In genomic region chr9:136866898-136867421, GRCh38 we compare ENCODE assay signal across 8 cellular contexts. TPM values are rescaled to one million over a fixed set of nuclear protein-coding genes. Genes with fewer than 3 reads are reported as not detected.
DNase-seq lines count a peak whose midpoint lies in the region; ATAC-seq, FAIRE-seq and TF ChIP-seq lines count a peak whose summit lies in the region.
"Not testable (repeated sequence)": the region's sequence is repeated elsewhere in the genome, so short reads cannot be mapped to it uniquely, and the experiment has no call there.

No MANE protein-coding gene starts in this region.

- ATAC-seq in T-helper 17 cell; HepG2; thoracic aorta (ENCODE audit: insufficient number of reproducible peaks, low FRiP score, low read depth): not testable (repeated sequence)

- WGBS in HUES64: 94% methylated on average over 26 of the region's 29 CpGs
- 80 to 81% methylated on average over 29 of the region's 29 CpGs for WGBS in esophagus, 2 donors
- WGBS in HepG2 (ENCODE audit: low lambda C conversion rate): 46% methylated on average over 29 of the region's 29 CpGs

- H3K4me3 Mint-ChIP-seq in T-helper 17 cell (peak overlapping the region; percentile 70), osteocyte (ENCODE audit: unreplicated experiment) (peak overlapping the region; percentile 66)

- CTCF ChIA-PET in HepG2 (lab: Yijun Ruan, JAX; ENCODE audit: low intra/inter-chr PET ratio, low total read pairs): not testable (repeated sequence)

- in situ Hi-C loops in HepG2 (cut with HindIII; ENCODE audit: extremely low pct_ligation_motif_present, low pct_unique_long_range_greater_than_20kb): not testable (repeated sequence)

- not testable (repeated sequence) for H3K27me3 Mint-ChIP-seq in T-helper 17 cell; osteocyte (ENCODE audit: unreplicated experiment)

- peak overlapping the region; percentile 74 to 99 (median 85) for H3K4me2 ChIP-seq in BLaER1 treated with 17β-estradiol and CSF1 and Interleukin-3, amounts not matched to agents 10 nM and 100 nM
- peak overlapping the region; percentile 59 for H3K4me2 ChIP-seq in HepG2 (ENCODE audit: low read depth, low read length)

- H3K4me3 ChIP-seq in BLaER1 treated with 17β-estradiol and CSF1 and Interleukin-3, amounts not matched to agents 10 nM and 100 nM: peak overlapping the region; percentile 76 to 88 (median 78)
- peak overlapping the region; percentile 54 for H3K4me3 ChIP-seq in HUES64 (ENCODE audit: low read length)
- H3K4me3 ChIP-seq in ascending aorta: peak overlapping the region; percentile 81 to 97
- peak overlapping the region; percentile 74 to 98 for H3K4me3 ChIP-seq in esophagus (ENCODE audit: low read depth in 1 of 2, low read length in 2 of 2)
- peak overlapping the region; percentile 57 to 87 (median 68) for H3K4me3 ChIP-seq in HepG2 (replicated peaks in 1 of 3; ENCODE audit: insufficient read depth in 1 of 3, low read depth in 2 of 3, low read length in 3 of 3)
- peak overlapping the region; percentile 98 for H3K4me3 ChIP-seq in thoracic aorta

- peak overlapping the region; percentile 87 to 97 (median 92) for H3K9ac ChIP-seq in BLaER1 treated with 17β-estradiol and CSF1 and Interleukin-3, amounts not matched to agents 10 nM and 100 nM
- H3K9ac ChIP-seq in HUES64 (ENCODE audit: low read depth, low read length): not testable (repeated sequence)
- peak overlapping the region; percentile 90 for H3K9ac ChIP-seq in HepG2 (ENCODE audit: insufficient read depth, low read depth, low read length)

- H3K79me2 ChIP-seq in HepG2 (ENCODE audit: insufficient read depth, low read length): peaks cover 20% of the 10 kb centered on the region

- not testable (repeated sequence) for TF ChIP-seq RAD21 in HepG2 (CRISPR knock-in tag; IDR thresholded peaks at IDR 0.05)

- peaks cover 6 to 52% (median 38%) of the 10 kb centered on the region in 11 experiments for H3K9me3 ChIP-seq in BLaER1 treated with 17β-estradiol and CSF1 and Interleukin-3, amounts not matched to agents 10 nM and 100 nM (replicated peaks in 1 of 11)
- H3K9me3 ChIP-seq in HUES64 (ENCODE audit: insufficient read depth, low read depth, low read length); T-helper 17 cell (ENCODE audit: control insufficient read depth, low read length, poor library complexity, severe bottlenecking); ascending aorta; esophagus (ENCODE audit: control insufficient read depth in 2 of 2, insufficient read depth in 1 of 2, low read depth in 1 of 2, low read length in 1 of 2); HepG2 (ENCODE audit: low read length); thoracic aorta: not testable (repeated sequence)

- not testable (repeated sequence) for BruUV-seq in HepG2 (replicated peaks; lab: Mats Ljungman, UMichigan)

- not testable (repeated sequence) for TF ChIP-seq CTCF in ascending aorta (IDR thresholded peaks at IDR 0.05); HepG2 (CRISPR knock-in tag; IDR thresholded peaks at IDR 0.05); osteocyte (IDR thresholded peaks at IDR 0.05); thoracic aorta (IDR thresholded peaks at IDR 0.05)

- H3K27me3 ChIP-seq in BLaER1 treated with 17β-estradiol and CSF1 and Interleukin-3, amounts not matched to agents 10 nM and 100 nM; HUES64 (ENCODE audit: insufficient read depth, low read length); ascending aorta; esophagus (ENCODE audit: control insufficient read depth in 1 of 2, insufficient read depth in 2 of 2, low read length in 2 of 2); HepG2 (ENCODE audit: control insufficient read depth in 1 of 2, insufficient read depth in 2 of 2, low read length in 2 of 2); thoracic aorta (replicated peaks; ENCODE audit: insufficient read depth): not testable (repeated sequence)

- not testable (repeated sequence) for H2AFZ ChIP-seq in HepG2 (ENCODE audit: low read length)

- not testable (repeated sequence) for TF ChIP-seq EP300 in HepG2 (IDR thresholded peaks at IDR 0.05; ENCODE audit: low read depth in 2 of 2, low read length in 2 of 2); HepG2 (CRISPR knock-in tag; IDR thresholded peaks at IDR 0.05; ENCODE audit: borderline replicate concordance)

- FAIRE-seq in HepG2 (lab: Jason Lieb, UNC): not testable (repeated sequence)

- peaks cover 23 to 38% (median 29%) of the 10 kb centered on the region in 10 experiments for H3K4me1 ChIP-seq in BLaER1 treated with 17β-estradiol and CSF1 and Interleukin-3, amounts not matched to agents 10 nM and 100 nM
- H3K4me1 ChIP-seq in HUES64 (ENCODE audit: insufficient read depth, low read length); esophagus (ENCODE audit: control insufficient read depth in 2 of 2, insufficient read depth in 2 of 2, low read length in 1 of 2): not testable (repeated sequence)
- H3K4me1 ChIP-seq in ascending aorta (peaks cover 5 to 15% of the 10 kb centered on the region in 2 donors), HepG2 (ENCODE audit: insufficient read depth, low read length) (peaks cover 33% of the 10 kb centered on the region), thoracic aorta (ENCODE audit: control insufficient read depth in 1 of 2, low read depth in 2 of 2) (peaks cover 14 to 29% of the 10 kb centered on the region in 2 donors)

- H3K36me3 Mint-ChIP-seq in T-helper 17 cell (ENCODE audit: low read depth): not testable (repeated sequence)
- peaks cover 11% of the 10 kb centered on the region for H3K36me3 Mint-ChIP-seq in osteocyte (ENCODE audit: unreplicated experiment)

- not testable (repeated sequence) for H3K27ac Mint-ChIP-seq in T-helper 17 cell; osteocyte (ENCODE audit: unreplicated experiment)

- peaks cover 23 to 36% (median 35%) of the 10 kb centered on the region in 11 experiments; a peak in 20 of 22 replicates for H4K20me1 ChIP-seq in BLaER1 treated with 17β-estradiol and CSF1 and Interleukin-3, amounts not matched to agents 10 nM and 100 nM
- not testable (repeated sequence) for H4K20me1 ChIP-seq in HepG2 (ENCODE audit: insufficient read depth, low read length)

- DNase-seq in T-helper 17 cell; ascending aorta (ENCODE audit: low spot score in 2 of 2); HepG2 (ENCODE audit: low spot score); osteocyte (ENCODE audit: extremely low spot score, unreplicated experiment); thoracic aorta (ENCODE audit: low spot score): not testable (repeated sequence)

- POLR2A ChIA-PET in HepG2 (lab: Yijun Ruan, JAX): interaction anchor here (1.1 kb wide), 1 partner anchor 15 kb away, joined by 3 read pairs; no protein-coding TSS in a partner anchor

- not testable (repeated sequence) for H3K9me3 Mint-ChIP-seq in osteocyte (ENCODE audit: unreplicated experiment)

- intact Hi-C loops in ascending aorta (cut with DNase I): loop anchor here (1.0 kb wide), 3 partner anchors 18 to 77 kb away; partner anchors contain the start of genes FBXW5, PHPT1 and TRAF2
- intact Hi-C loops in HepG2 (cut with micrococcal nuclease; ENCODE audit: unreplicated experiment): not testable (repeated sequence)

- not testable (repeated sequence) for TF ChIP-seq POLR2A in HepG2 (IDR thresholded peaks at IDR 0.05; ENCODE audit: insufficient read depth in 1 of 2, low read depth in 2 of 2, low read length in 2 of 2)

- peaks cover 25 to 45% (median 31%) of the 10 kb centered on the region in 11 experiments for H3K36me3 ChIP-seq in BLaER1 treated with 17β-estradiol and CSF1 and Interleukin-3, amounts not matched to agents 10 nM and 100 nM
- H3K36me3 ChIP-seq in HUES64 (ENCODE audit: insufficient read depth, low read length) (peaks cover 25% of the 10 kb centered on the region), ascending aorta (peaks cover 18 to 21% of the 10 kb centered on the region in 2 donors), esophagus (ENCODE audit: control insufficient read depth in 2 of 2, insufficient read depth in 2 of 2, low read length in 1 of 2) (peaks cover 9 to 19% of the 10 kb centered on the region in 2 donors), HepG2 (replicated peaks in 1 of 2; ENCODE audit: control insufficient read depth in 1 of 2, insufficient read depth in 2 of 2, low read length in 2 of 2) (peaks cover 11 to 23% of the 10 kb centered on the region in 2 experiments), thoracic aorta (peaks cover 16% of the 10 kb centered on the region)

- H3K4me1 Mint-ChIP-seq in T-helper 17 cell: not testable (repeated sequence)
- peaks cover 12% of the 10 kb centered on the region for H3K4me1 Mint-ChIP-seq in osteocyte (ENCODE audit: unreplicated experiment)

- peak overlapping the region; percentile 83 to 94 (median 93); a peak in 21 of 22 replicates for H3K27ac ChIP-seq in BLaER1 treated with 17β-estradiol and CSF1 and Interleukin-3, amounts not matched to agents 10 nM and 100 nM
- not testable (repeated sequence) for H3K27ac ChIP-seq in HUES64 (ENCODE audit: low read depth, low read length); esophagus (ENCODE audit: low read depth in 2 of 2, low read length in 1 of 2); thoracic aorta
- H3K27ac ChIP-seq in ascending aorta (peak overlapping the region; percentile 61 to 71), HepG2 (ENCODE audit: extremely low read length, insufficient read depth, low read length) (peak overlapping the region; percentile 50)

RNA-seq across cellular contexts. Expression of gene EDF1, which starts 0.9 kb away (rescaled TPM):
- 222 TPM for polyA plus RNA-seq in HUES64 (2013, experiment 1 of 2)
- polyA plus RNA-seq in HUES64 (2013, experiment 2 of 2): 217 TPM
- total RNA-seq in T-helper 17 cell: 100 to 1,000 TPM; 212 to 224 TPM
- total RNA-seq in ascending aorta: 140 TPM
- 100 to 1,000 TPM; 445 to 637 TPM for polyA plus RNA-seq in esophagus
- total RNA-seq in HepG2 (2016; rRNA removed; fragmentation: Illumina TruSeq; extraction: Trizol): 379 and 474 TPM in 2 replicates
- 152 and 180 TPM in 2 replicates for total RNA-seq in HepG2 (2016; cell fraction: cytosol; rRNA removed; fragmentation: Illumina TruSeq; extraction: Trizol; ENCODE audit: low read depth)
- total RNA-seq in HepG2 (2016; cell fraction: insoluble cytoplasmic fraction; rRNA removed; fragmentation: Illumina TruSeq; extraction: Trizol): 390 and 529 TPM in 2 replicates
- total RNA-seq in HepG2 (2016; cell fraction: membrane; rRNA removed; fragmentation: Illumina TruSeq; extraction: Trizol): 186 and 193 TPM in 2 replicates
- 157 and 160 TPM in 2 replicates for total RNA-seq in HepG2 (2016; cell fraction: nucleus; rRNA removed; fragmentation: Illumina TruSeq; extraction: Trizol)
- polyA plus RNA-seq in HepG2 (2011; rRNA removed): 235 and 269 TPM in 2 replicates
- polyA plus RNA-seq in HepG2 (2011; cell fraction: cytosol; rRNA removed): 392 and 430 TPM in 2 replicates
- polyA plus RNA-seq in HepG2 (2011; cell fraction: nucleus; rRNA removed): 129 and 177 TPM in 2 replicates
- polyA plus RNA-seq in HepG2 (2012): 257 and 326 TPM in 2 replicates
- 191 and 202 TPM in 2 replicates for polyA plus RNA-seq in HepG2 (2016; cell fraction: cytosol; fragmentation: Illumina TruSeq; extraction: Trizol; ENCODE audit: low read depth)
- 553 and 620 TPM in 2 replicates for polyA plus RNA-seq in HepG2 (2016; cell fraction: insoluble cytoplasmic fraction; fragmentation: Illumina TruSeq; extraction: Trizol; ENCODE audit: low read depth)
- polyA plus RNA-seq in HepG2 (2016; cell fraction: membrane; fragmentation: Illumina TruSeq; extraction: Trizol; ENCODE audit: low read depth): 198 and 200 TPM in 2 replicates
- polyA plus RNA-seq in HepG2 (2016; cell fraction: nucleus; fragmentation: Illumina TruSeq; extraction: Trizol; ENCODE audit: insufficient read depth, low read depth): 307 and 322 TPM in 2 replicates
- 34.3 and 99.7 TPM in 2 replicates for polyA minus RNA-seq in HepG2 (2011; rRNA and poly(A)+ RNA removed; ENCODE audit: low replicate concordance)
- 87.8 and 91.0 TPM in 2 replicates for polyA minus RNA-seq in HepG2 (2011; cell fraction: cytosol; rRNA and poly(A)+ RNA removed)
- 84.2 and 94.6 TPM in 2 replicates for polyA minus RNA-seq in HepG2 (2011; cell fraction: nucleus; rRNA and poly(A)+ RNA removed)
- 338 and 342 TPM in 2 replicates for total RNA-seq in osteocyte
- total RNA-seq in thoracic aorta: 100 to 1,000 TPM; 200 to 240 TPM

RNA-seq across cellular contexts. Expression of gene MAMDC4, which starts 14.8 kb away (rescaled TPM):
- polyA plus RNA-seq in HUES64 (2013, experiment 1 of 2): 3.5 TPM
- 2.5 TPM for polyA plus RNA-seq in HUES64 (2013, experiment 2 of 2)
- total RNA-seq in T-helper 17 cell (1 to 10 TPM; 3.4 TPM), ascending aorta (5.0 TPM), HepG2 (2016; rRNA removed; fragmentation: Illumina TruSeq; extraction: Trizol) (1.2 and 6.0 TPM in 2 replicates), osteocyte (7.4 and 9.4 TPM in 2 replicates), thoracic aorta (1 to 10 TPM; 1.8 to 2.8 TPM)
- polyA plus RNA-seq in esophagus (10 to 100 TPM in 1 of 2 donors, 1 to 10 TPM in 1; 3.9 to 11.5 TPM), HepG2 (2011; rRNA removed) (6.8 and 7.9 TPM in 2 replicates)
- total RNA-seq in HepG2 (2016; cell fraction: cytosol; rRNA removed; fragmentation: Illumina TruSeq; extraction: Trizol; ENCODE audit: low read depth): 1.7 and 2.2 TPM in 2 replicates
- total RNA-seq in HepG2 (2016; cell fraction: insoluble cytoplasmic fraction; rRNA removed; fragmentation: Illumina TruSeq; extraction: Trizol): 1.0 and 7.5 TPM in 2 replicates
- total RNA-seq in HepG2 (2016; cell fraction: membrane; rRNA removed; fragmentation: Illumina TruSeq; extraction: Trizol): 0.83 and 1.1 TPM in 2 replicates
- 7.7 and 10.7 TPM in 2 replicates for total RNA-seq in HepG2 (2016; cell fraction: nucleus; rRNA removed; fragmentation: Illumina TruSeq; extraction: Trizol)
- 1.2 and 2.6 TPM in 2 replicates for polyA plus RNA-seq in HepG2 (2011; cell fraction: cytosol; rRNA removed)
- polyA plus RNA-seq in HepG2 (2011; cell fraction: nucleus; rRNA removed): 170 and 232 TPM in 2 replicates
- 6.5 and 6.7 TPM in 2 replicates for polyA plus RNA-seq in HepG2 (2012)
- 0.48 and 0.49 TPM in 2 replicates for polyA plus RNA-seq in HepG2 (2016; cell fraction: cytosol; fragmentation: Illumina TruSeq; extraction: Trizol; ENCODE audit: low read depth)
- 1.2 and 1.3 TPM in 2 replicates for polyA plus RNA-seq in HepG2 (2016; cell fraction: insoluble cytoplasmic fraction; fragmentation: Illumina TruSeq; extraction: Trizol; ENCODE audit: low read depth)
- 0.57 and 0.68 TPM in 2 replicates for polyA plus RNA-seq in HepG2 (2016; cell fraction: membrane; fragmentation: Illumina TruSeq; extraction: Trizol; ENCODE audit: low read depth)
- polyA plus RNA-seq in HepG2 (2016; cell fraction: nucleus; fragmentation: Illumina TruSeq; extraction: Trizol; ENCODE audit: insufficient read depth, low read depth): 32.1 and 33.9 TPM in 2 replicates
- polyA minus RNA-seq in HepG2 (2011; rRNA and poly(A)+ RNA removed; ENCODE audit: low replicate concordance): 0.96 and 2.4 TPM in 2 replicates
- 0.69 and 1.2 TPM in 2 replicates for polyA minus RNA-seq in HepG2 (2011; cell fraction: cytosol; rRNA and poly(A)+ RNA removed)
- polyA minus RNA-seq in HepG2 (2011; cell fraction: nucleus; rRNA and poly(A)+ RNA removed): 8.8 and 10.9 TPM in 2 replicates

RNA-seq across cellular contexts. Expression of gene PHPT1, which starts 17.8 kb away (rescaled TPM):
- polyA plus RNA-seq in HUES64 (2013, experiment 1 of 2): 113 TPM
- 129 TPM for polyA plus RNA-seq in HUES64 (2013, experiment 2 of 2)
- total RNA-seq in T-helper 17 cell (10 to 100 TPM; 33.8 to 36.2 TPM), ascending aorta (108 TPM), HepG2 (2016; rRNA removed; fragmentation: Illumina TruSeq; extraction: Trizol) (155 and 192 TPM in 2 replicates), osteocyte (131 and 142 TPM in 2 replicates), thoracic aorta (10 to 100 TPM; 37.5 to 92.1 TPM)
- polyA plus RNA-seq in esophagus (100 to 1,000 TPM in 1 of 2 donors, 10 to 100 TPM in 1; 83.1 to 101 TPM), HepG2 (2011; rRNA removed) (184 and 189 TPM in 2 replicates)
- total RNA-seq in HepG2 (2016; cell fraction: cytosol; rRNA removed; fragmentation: Illumina TruSeq; extraction: Trizol; ENCODE audit: low read depth): 102 and 115 TPM in 2 replicates
- 166 and 201 TPM in 2 replicates for total RNA-seq in HepG2 (2016; cell fraction: insoluble cytoplasmic fraction; rRNA removed; fragmentation: Illumina TruSeq; extraction: Trizol)
- total RNA-seq in HepG2 (2016; cell fraction: membrane; rRNA removed; fragmentation: Illumina TruSeq; extraction: Trizol): 119 and 147 TPM in 2 replicates
- 76.8 and 86.8 TPM in 2 replicates for total RNA-seq in HepG2 (2016; cell fraction: nucleus; rRNA removed; fragmentation: Illumina TruSeq; extraction: Trizol)
- polyA plus RNA-seq in HepG2 (2011; cell fraction: cytosol; rRNA removed): 184 and 289 TPM in 2 replicates
- 352 and 483 TPM in 2 replicates for polyA plus RNA-seq in HepG2 (2011; cell fraction: nucleus; rRNA removed)
- polyA plus RNA-seq in HepG2 (2012): 109 and 121 TPM in 2 replicates
- polyA plus RNA-seq in HepG2 (2016; cell fraction: cytosol; fragmentation: Illumina TruSeq; extraction: Trizol; ENCODE audit: low read depth): 97.4 and 122 TPM in 2 replicates
- 136 and 146 TPM in 2 replicates for polyA plus RNA-seq in HepG2 (2016; cell fraction: insoluble cytoplasmic fraction; fragmentation: Illumina TruSeq; extraction: Trizol; ENCODE audit: low read depth)
- 95.2 and 109 TPM in 2 replicates for polyA plus RNA-seq in HepG2 (2016; cell fraction: membrane; fragmentation: Illumina TruSeq; extraction: Trizol; ENCODE audit: low read depth)
- 167 and 176 TPM in 2 replicates for polyA plus RNA-seq in HepG2 (2016; cell fraction: nucleus; fragmentation: Illumina TruSeq; extraction: Trizol; ENCODE audit: insufficient read depth, low read depth)
- polyA minus RNA-seq in HepG2 (2011; rRNA and poly(A)+ RNA removed; ENCODE audit: low replicate concordance): 32.0 and 34.3 TPM in 2 replicates
- polyA minus RNA-seq in HepG2 (2011; cell fraction: cytosol; rRNA and poly(A)+ RNA removed): 21.5 and 26.7 TPM in 2 replicates
- polyA minus RNA-seq in HepG2 (2011; cell fraction: nucleus; rRNA and poly(A)+ RNA removed): 33.4 and 39.9 TPM in 2 replicates

RNA-seq across cellular contexts. Expression of gene TRAF2, which starts 19.4 kb away (rescaled TPM):
- polyA plus RNA-seq in HUES64 (2013, experiment 1 of 2): 26.4 TPM
- polyA plus RNA-seq in HUES64 (2013, experiment 2 of 2): 26.9 TPM
- total RNA-seq in T-helper 17 cell (10 to 100 TPM; 20.8 to 21.4 TPM), ascending aorta (4.4 TPM), HepG2 (2016; rRNA removed; fragmentation: Illumina TruSeq; extraction: Trizol) (13.4 and 13.6 TPM in 2 replicates), osteocyte (12.2 and 14.4 TPM in 2 replicates), thoracic aorta (10 to 100 TPM; 11.6 to 12.9 TPM)
- polyA plus RNA-seq in esophagus (10 to 100 TPM; 11.0 to 16.6 TPM), HepG2 (2011; rRNA removed) (12.4 and 15.5 TPM in 2 replicates)
- total RNA-seq in HepG2 (2016; cell fraction: cytosol; rRNA removed; fragmentation: Illumina TruSeq; extraction: Trizol; ENCODE audit: low read depth): 2.6 and 2.9 TPM in 2 replicates
- total RNA-seq in HepG2 (2016; cell fraction: insoluble cytoplasmic fraction; rRNA removed; fragmentation: Illumina TruSeq; extraction: Trizol): 12.1 and 13.9 TPM in 2 replicates
- 4.8 and 6.0 TPM in 2 replicates for total RNA-seq in HepG2 (2016; cell fraction: membrane; rRNA removed; fragmentation: Illumina TruSeq; extraction: Trizol)
- 10.7 and 13.3 TPM in 2 replicates for total RNA-seq in HepG2 (2016; cell fraction: nucleus; rRNA removed; fragmentation: Illumina TruSeq; extraction: Trizol)
- 8.6 and 12.5 TPM in 2 replicates for polyA plus RNA-seq in HepG2 (2011; cell fraction: cytosol; rRNA removed)
- 30.8 and 35.5 TPM in 2 replicates for polyA plus RNA-seq in HepG2 (2011; cell fraction: nucleus; rRNA removed)
- polyA plus RNA-seq in HepG2 (2012): 7.0 and 8.7 TPM in 2 replicates
- polyA plus RNA-seq in HepG2 (2016; cell fraction: cytosol; fragmentation: Illumina TruSeq; extraction: Trizol; ENCODE audit: low read depth): 1.7 and 2.3 TPM in 2 replicates
- polyA plus RNA-seq in HepG2 (2016; cell fraction: insoluble cytoplasmic fraction; fragmentation: Illumina TruSeq; extraction: Trizol; ENCODE audit: low read depth): 11.2 and 13.9 TPM in 2 replicates
- 3.5 and 4.0 TPM in 2 replicates for polyA plus RNA-seq in HepG2 (2016; cell fraction: membrane; fragmentation: Illumina TruSeq; extraction: Trizol; ENCODE audit: low read depth)
- polyA plus RNA-seq in HepG2 (2016; cell fraction: nucleus; fragmentation: Illumina TruSeq; extraction: Trizol; ENCODE audit: insufficient read depth, low read depth): 24.7 and 26.6 TPM in 2 replicates
- 25.6 and 44.8 TPM in 2 replicates for polyA minus RNA-seq in HepG2 (2011; rRNA and poly(A)+ RNA removed; ENCODE audit: low replicate concordance)
- polyA minus RNA-seq in HepG2 (2011; cell fraction: cytosol; rRNA and poly(A)+ RNA removed): 10.1 and 12.2 TPM in 2 replicates
- 13.0 and 15.2 TPM in 2 replicates for polyA minus RNA-seq in HepG2 (2011; cell fraction: nucleus; rRNA and poly(A)+ RNA removed)

RNA-seq across cellular contexts. Expression of gene AJM1, which starts 24.7 kb away (rescaled TPM):
- 0.70 TPM for polyA plus RNA-seq in HUES64 (2013, experiment 1 of 2)
- 0.51 TPM for polyA plus RNA-seq in HUES64 (2013, experiment 2 of 2)
- total RNA-seq in T-helper 17 cell (1 to 10 TPM; 2.9 to 3.7 TPM), ascending aorta (5.9 TPM), HepG2 (2016; rRNA removed; fragmentation: Illumina TruSeq; extraction: Trizol) (0.48 and 1.1 TPM in 2 replicates), osteocyte (4.4 and 4.5 TPM in 2 replicates), thoracic aorta (1 to 10 TPM; 7.3 to 9.2 TPM)
- polyA plus RNA-seq in esophagus (1 to 10 TPM; 1.9 to 3.7 TPM), HepG2 (2011; rRNA removed) (1.2 and 1.4 TPM in 2 replicates)
- total RNA-seq in HepG2 (2016; cell fraction: cytosol; rRNA removed; fragmentation: Illumina TruSeq; extraction: Trizol; ENCODE audit: low read depth): 0.61 and 0.71 TPM in 2 replicates
- total RNA-seq in HepG2 (2016; cell fraction: insoluble cytoplasmic fraction; rRNA removed; fragmentation: Illumina TruSeq; extraction: Trizol): 0.30 and 1.00 TPM in 2 replicates
- 0.59 and 0.90 TPM in 2 replicates for total RNA-seq in HepG2 (2016; cell fraction: membrane; rRNA removed; fragmentation: Illumina TruSeq; extraction: Trizol)
- total RNA-seq in HepG2 (2016; cell fraction: nucleus; rRNA removed; fragmentation: Illumina TruSeq; extraction: Trizol): 1.0 TPM in 2 replicates
- 0.45 and 0.97 TPM in 2 replicates for polyA plus RNA-seq in HepG2 (2011; cell fraction: cytosol; rRNA removed)
- polyA plus RNA-seq in HepG2 (2011; cell fraction: nucleus; rRNA removed): 22.1 and 27.9 TPM in 2 replicates
- polyA plus RNA-seq in HepG2 (2012): 2.2 TPM in 2 replicates
- polyA plus RNA-seq in HepG2 (2016; cell fraction: cytosol; fragmentation: Illumina TruSeq; extraction: Trizol; ENCODE audit: low read depth): 0.40 and 0.78 TPM in 2 replicates
- polyA plus RNA-seq in HepG2 (2016; cell fraction: insoluble cytoplasmic fraction; fragmentation: Illumina TruSeq; extraction: Trizol; ENCODE audit: low read depth): 0.61 and 0.74 TPM in 2 replicates
- 0.52 and 0.76 TPM in 2 replicates for polyA plus RNA-seq in HepG2 (2016; cell fraction: membrane; fragmentation: Illumina TruSeq; extraction: Trizol; ENCODE audit: low read depth)
- polyA plus RNA-seq in HepG2 (2016; cell fraction: nucleus; fragmentation: Illumina TruSeq; extraction: Trizol; ENCODE audit: insufficient read depth, low read depth): 4.1 and 4.6 TPM in 2 replicates
- polyA minus RNA-seq in HepG2 (2011; rRNA and poly(A)+ RNA removed; ENCODE audit: low replicate concordance): 0.77 and 1.1 TPM in 2 replicates
- polyA minus RNA-seq in HepG2 (2011; cell fraction: cytosol; rRNA and poly(A)+ RNA removed): 1.5 and 1.8 TPM in 2 replicates
- polyA minus RNA-seq in HepG2 (2011; cell fraction: nucleus; rRNA and poly(A)+ RNA removed): 3.0 and 3.3 TPM in 2 replicates
